In the genomic region with DNA sequence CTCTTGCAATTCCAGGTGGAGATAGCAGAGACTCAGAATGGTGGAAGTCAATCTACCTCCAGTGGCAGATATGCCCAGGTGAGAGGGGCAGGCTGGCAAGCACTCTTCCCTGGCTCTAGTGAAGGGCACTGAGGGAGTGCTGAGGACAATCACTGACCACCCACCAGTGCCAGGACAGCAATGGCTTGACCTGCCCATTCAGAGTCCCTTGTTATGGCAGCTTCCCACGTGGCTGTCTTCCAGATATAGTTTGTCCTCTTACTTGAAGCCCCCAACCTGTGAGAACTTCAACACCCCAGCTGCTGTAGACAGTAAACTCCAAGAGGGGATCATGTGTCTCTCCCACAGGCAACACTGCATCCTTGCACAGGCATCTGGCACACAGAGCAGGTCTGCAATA, we compare ENCODE assay signal across 17 cellular contexts.
DNase-seq lines count a peak whose midpoint lies in the region; ATAC-seq and TF ChIP-seq lines count a peak whose summit lies in the region.
"Had no signal": no experiment of that assay in that cellular context is flagged by ENCODE, and none has a peak within 500 bp of the region (broad histone marks: within the 10 kb centered on the region; RNA-seq: fewer than 3 reads in every experiment).

No MANE protein-coding gene starts in this region.

- H2AK5ac ChIP-seq in H9 (ENCODE audit: insufficient read length, low read length), result no peak overlapping the region

- no peak overlapping the region for H3K9ac ChIP-seq in H9 (ENCODE audit: extremely low read depth, insufficient read length, low read length)

- ATAC-seq in GM18502 (IDR thresholded peaks at IDR 0.05; ENCODE audit: poor library complexity, unreplicated experiment), result peak; percentile 8
- no peak for ATAC-seq in stimulated activated naive CD8-positive, alpha-beta T cell treated with anti-CD3 and anti-CD28 coated beads, Interleukin-15, Interleukin-2, amounts not matched to agents 100 U/mL and 50 U/mL, for 24 hours
- no peak for ATAC-seq in stimulated activated effector memory CD8-positive, alpha-beta T cell treated with anti-CD3 and anti-CD28 coated beads, Interleukin-12 subunit alpha, Interleukin-12 subunit beta, amount 100 ng/mL, for 72 hours
- no peak for ATAC-seq in activated CD4-positive, alpha-beta T cell treated with anti-CD3 and anti-CD28 coated beads for 36 hours

- H4K91ac ChIP-seq in H9 (ENCODE audit: insufficient read length, low read depth, low read length), result no peak overlapping the region

- no peak overlapping the region for H4K8ac ChIP-seq in H9 (replicated peaks; ENCODE audit: insufficient read length, low read depth, low read length)

- POLR2A ChIA-PET in activated CD4-positive, alpha-beta T cell treated with anti-CD3 and anti-CD28 coated beads for 36 hours (lab: Charles Lee), result no interaction called here

- WGBS in H9 (ENCODE audit: extremely low coverage, insufficient read length, low lambda C conversion rate), result no CpG with 5 or more reads among the region's 1 CpG

- H2BK12ac ChIP-seq in H9 (ENCODE audit: insufficient read length, low read depth, low read length), result no peak overlapping the region

- H3K18ac ChIP-seq in H9 (ENCODE audit: insufficient read length, low read depth, low read length), result no peak overlapping the region

- H3K27me3 ChIP-seq in H9 (ENCODE audit: insufficient read depth, low read length) (no peaks in the 10 kb centered on the region), osteoblast (ENCODE audit: insufficient read depth, low read length) (no peaks in the 10 kb centered on the region)
- H3K27me3 ChIP-seq: MG63 had no signal

- H3K14ac ChIP-seq in H9 (ENCODE audit: insufficient read depth, low read length), result no peak overlapping the region

- H3K4me1 ChIP-seq in H9 (ENCODE audit: insufficient read depth, low read length) (peaks cover 17% of the 10 kb centered on the region), osteoblast (ENCODE audit: insufficient read depth, low read length) (peaks cover 38% of the 10 kb centered on the region)

- no peak overlapping the region for H2BK120ac ChIP-seq in H9 (ENCODE audit: low read depth, low read length, poor library complexity, severe bottlenecking)

- no peak overlapping the region for H3K4me3 ChIP-seq in osteoblast (ENCODE audit: insufficient read depth, low read length)
- H3K4me3 ChIP-seq: MG63 had no signal

- H3K23ac ChIP-seq in H9 (ENCODE audit: insufficient read length, low read depth, low read length), result no peak overlapping the region

- no peaks in the 10 kb centered on the region for H3K9me3 Mint-ChIP-seq in H9
- H3K9me3 Mint-ChIP-seq in dendritic cell treated with granulocyte-macrophage colony-stimulating factor and Interleukin-4, amounts not matched to agents 40 ng/mL and 50 ng/mL, for 4 days, result no peaks in the 10 kb centered on the region
- no peaks in the 10 kb centered on the region for H3K9me3 Mint-ChIP-seq in stimulated activated effector memory CD8-positive, alpha-beta T cell treated with anti-CD3 and anti-CD28 coated beads, Interleukin-12 subunit alpha, Interleukin-12 subunit beta, amount 100 ng/mL, for 72 hours
- H3K9me3 Mint-ChIP-seq in activated CD4-positive, alpha-beta T cell treated with anti-CD3 and anti-CD28 coated beads for 36 hours (ENCODE audit: low read depth), result no peaks in the 10 kb centered on the region

- no peak overlapping the region for H3K56ac ChIP-seq in H9 (ENCODE audit: insufficient read length, low read depth, low read length)

- no peak overlapping the region for H2BK5ac ChIP-seq in H9 (ENCODE audit: insufficient read length, low read length)

- H3K27ac Mint-ChIP-seq in H9, result peak overlapping the region in 2 of 3 experiments; percentile 89 to 93; a peak in 4 of 7 replicates
- peak overlapping the region; percentile 99 for H3K27ac Mint-ChIP-seq in dendritic cell treated with granulocyte-macrophage colony-stimulating factor and Interleukin-4, amounts not matched to agents 40 ng/mL and 50 ng/mL, for 4 days
- no peak overlapping the region for H3K27ac Mint-ChIP-seq in stimulated activated effector memory CD8-positive, alpha-beta T cell treated with anti-CD3 and anti-CD28 coated beads, Interleukin-12 subunit alpha, Interleukin-12 subunit beta, amount 100 ng/mL, for 72 hours
- H3K27ac Mint-ChIP-seq in activated CD4-positive, alpha-beta T cell treated with anti-CD3 and anti-CD28 coated beads for 36 hours, result no peak overlapping the region

- no peak overlapping the region for H3T11ph ChIP-seq in H9 (ENCODE audit: low read length)

- H3K9me3 ChIP-seq in H9 (ENCODE audit: control insufficient read depth, low read depth, low read length) (no peaks in the 10 kb centered on the region), osteoblast (ENCODE audit: low read depth, low read length) (no peaks in the 10 kb centered on the region)
- H3K9me3 ChIP-seq: MG63 had no signal

- H3K79me1 ChIP-seq in H9 (ENCODE audit: insufficient read depth, low read depth, low read length, poor library complexity, severe bottlenecking), result no peaks in the 10 kb centered on the region

- no peaks in the 10 kb centered on the region for H3K27me3 Mint-ChIP-seq in H9 (ENCODE audit: low read depth)
- no peaks in the 10 kb centered on the region for H3K27me3 Mint-ChIP-seq in dendritic cell treated with granulocyte-macrophage colony-stimulating factor and Interleukin-4, amounts not matched to agents 40 ng/mL and 50 ng/mL, for 4 days
- H3K27me3 Mint-ChIP-seq in activated CD4-positive, alpha-beta T cell treated with anti-CD3 and anti-CD28 coated beads for 36 hours, result no peaks in the 10 kb centered on the region

- CTCF ChIA-PET in activated CD4-positive, alpha-beta T cell treated with anti-CD3 and anti-CD28 coated beads for 36 hours (lab: Charles Lee), result no interaction called here

- no peaks in the 10 kb centered on the region for H3K23me2 ChIP-seq in H9 (ENCODE audit: insufficient read length, low read depth, low read length, poor library complexity, severe bottlenecking)

- H3K4me2 ChIP-seq in H9 (ENCODE audit: insufficient read depth, insufficient read length, low read length) (no peak overlapping the region), osteoblast (ENCODE audit: insufficient read depth, low read length) (no peak overlapping the region)

- H2BK15ac ChIP-seq in H9 (ENCODE audit: low read depth, low read length), result no peak overlapping the region

- no peaks in the 10 kb centered on the region for H4K20me1 ChIP-seq in H9 (ENCODE audit: control insufficient read depth, insufficient read depth, insufficient read length)
- peaks cover 4% of the 10 kb centered on the region for H4K20me1 ChIP-seq in osteoblast (ENCODE audit: insufficient read depth, low read length)

- intact Hi-C loops in dendritic cell treated with granulocyte-macrophage colony-stimulating factor and Interleukin-4, amounts not matched to agents 40 ng/mL and 50 ng/mL, for 4 days (cut with micrococcal nuclease), result loop anchor here (5.0 kb wide), 1 partner anchor 103 kb away; the partner anchor contains the start of gene LHFPL2
- intact Hi-C loops in activated CD4-positive, alpha-beta T cell treated with anti-CD3 and anti-CD28 coated beads for 36 hours (cut with DNase I, micrococcal nuclease), result no loop called here

- no peaks in the 10 kb centered on the region for H3K36me3 ChIP-seq in osteoblast (ENCODE audit: insufficient read depth, low read length)
- H3K36me3 ChIP-seq: MG63 had no signal

- H2AFZ ChIP-seq in H9 (ENCODE audit: low read length), result no peak overlapping the region
- H2AFZ ChIP-seq in osteoblast (ENCODE audit: low read length), result no peak overlapping the region

- H3K79me2 ChIP-seq in H9 (ENCODE audit: insufficient read depth, low read length) (no peaks in the 10 kb centered on the region; the same call in 1 of the 2 replicates), osteoblast (ENCODE audit: insufficient read depth, low read length) (peaks cover 50% of the 10 kb centered on the region)

- H3K27ac ChIP-seq in H9 (ENCODE audit: insufficient read length, low read depth, low read length) (no peak overlapping the region), osteoblast (ENCODE audit: low read depth, low read length) (peak overlapping the region; percentile 71)

- TF ChIP-seq CTCF in H9 (conservative IDR thresholded peaks at IDR 0.05) (no peak), osteoblast (IDR thresholded peaks at IDR 0.05; ENCODE audit: extremely low read depth, low read depth, low read length) (no peak)

- DNase-seq in H9 (peak; percentile 23), osteoblast (ENCODE audit: insufficient read length, low spot score, missing footprints) (no peak)
- DNase-seq in stimulated activated naive CD8-positive, alpha-beta T cell treated with anti-CD3 and anti-CD28 coated beads, Interleukin-15, Interleukin-2, amounts not matched to agents 100 U/mL and 50 U/mL, for 24 hours, result no peak
- DNase-seq in stimulated activated effector memory CD8-positive, alpha-beta T cell treated with anti-CD3 and anti-CD28 coated beads, Interleukin-12 subunit alpha, Interleukin-12 subunit beta, amount 100 ng/mL, for 72 hours (ENCODE audit: low spot score in 2 of 2), result no peak
- DNase-seq in activated CD4-positive, alpha-beta T cell treated with anti-CD3 and anti-CD28 coated beads for 36 hours, result no peak
- DNase-seq: COR-L47; DMS153; H7; MG63; NCI-H1092; NCI-H345; NCI-H526; NK-92 treated with Interleukin-12 subunit alpha and Interleukin-12 subunit beta, amount 100 ng/mL, for 24 hours; OCI-M1; SIG-M5 had no signal

- no peak overlapping the region for H2BK20ac ChIP-seq in H9 (ENCODE audit: low read depth, low read length, poor library complexity, severe bottlenecking)

- H3K4me1 Mint-ChIP-seq in H9, result peaks cover 61 to 62% of the 10 kb centered on the region in 2 experiments
- H3K4me1 Mint-ChIP-seq in dendritic cell treated with granulocyte-macrophage colony-stimulating factor and Interleukin-4, amounts not matched to agents 40 ng/mL and 50 ng/mL, for 4 days (ENCODE audit: low read depth), result peaks cover 97% of the 10 kb centered on the region
- peaks cover 8% of the 10 kb centered on the region for H3K4me1 Mint-ChIP-seq in stimulated activated effector memory CD8-positive, alpha-beta T cell treated with anti-CD3 and anti-CD28 coated beads, Interleukin-12 subunit alpha, Interleukin-12 subunit beta, amount 100 ng/mL, for 72 hours
- H3K4me1 Mint-ChIP-seq in activated CD4-positive, alpha-beta T cell treated with anti-CD3 and anti-CD28 coated beads for 36 hours, result no peaks in the 10 kb centered on the region

- no peak overlapping the region for H3K4ac ChIP-seq in H9 (ENCODE audit: low read depth, low read length)

- no peak overlapping the region for H4K5ac ChIP-seq in H9 (ENCODE audit: insufficient read length, low read depth, low read length)

- no peak overlapping the region for H3K4me3 Mint-ChIP-seq in H9
- H3K4me3 Mint-ChIP-seq in dendritic cell treated with granulocyte-macrophage colony-stimulating factor and Interleukin-4, amounts not matched to agents 40 ng/mL and 50 ng/mL, for 4 days, result no peak overlapping the region
- H3K4me3 Mint-ChIP-seq in stimulated activated effector memory CD8-positive, alpha-beta T cell treated with anti-CD3 and anti-CD28 coated beads, Interleukin-12 subunit alpha, Interleukin-12 subunit beta, amount 100 ng/mL, for 72 hours, result no peak overlapping the region
- H3K4me3 Mint-ChIP-seq in activated CD4-positive, alpha-beta T cell treated with anti-CD3 and anti-CD28 coated beads for 36 hours, result no peak overlapping the region

- peaks cover 1 to 15% (median 8%) of the 10 kb centered on the region in 3 experiments; a peak in 6 of 7 replicates for H3K36me3 Mint-ChIP-seq in H9 (ENCODE audit: insufficient read depth in 1 of 3, low read depth in 3 of 3)
- peaks cover 66% of the 10 kb centered on the region for H3K36me3 Mint-ChIP-seq in dendritic cell treated with granulocyte-macrophage colony-stimulating factor and Interleukin-4, amounts not matched to agents 40 ng/mL and 50 ng/mL, for 4 days (ENCODE audit: low read depth)
- H3K36me3 Mint-ChIP-seq in stimulated activated effector memory CD8-positive, alpha-beta T cell treated with anti-CD3 and anti-CD28 coated beads, Interleukin-12 subunit alpha, Interleukin-12 subunit beta, amount 100 ng/mL, for 72 hours, result no peaks in the 10 kb centered on the region
- H3K36me3 Mint-ChIP-seq in activated CD4-positive, alpha-beta T cell treated with anti-CD3 and anti-CD28 coated beads for 36 hours (ENCODE audit: low read depth), result no peaks in the 10 kb centered on the region

Comparison
In these comparisons a context has a peak if more than half of its experiments do, and no peak if none do; other contexts are left out.
1. H3K27ac Mint-ChIP-seq: peak in H9 (2 of 3) and dendritic cell treated with granulocyte-macrophage colony-stimulating factor and Interleukin-4, amounts not matched to agents 40 ng/mL and 50 ng/mL, for 4 days (single experiment); none in stimulated activated effector memory CD8-positive, alpha-beta T cell treated with anti-CD3 and anti-CD28 coated beads, Interleukin-12 subunit alpha, Interleukin-12 subunit beta, amount 100 ng/mL, for 72 hours (single experiment) and activated CD4-positive, alpha-beta T cell treated with anti-CD3 and anti-CD28 coated beads for 36 hours (single experiment).